1 cellular context compared by ENCODE assay signal in genomic region chr20:20710847-20711315, GRCh38.
TF ChIP-seq lines count a peak whose summit lies in the region.

No MANE protein-coding gene starts in this region.

TF ChIP-seq in HepG2, 621 proteins besides CTCF, POLR2A, EP300 and RAD21 (continued from another document and continues in another):
- TF ChIP-seq ZNF609 (CRISPR knock-in tag; IDR thresholded peaks at IDR 0.05; ENCODE audit: borderline replicate concordance) (no peak), ZC3H13 (CRISPR knock-in tag; IDR thresholded peaks at IDR 0.05) (no peak), ZNF878 (CRISPR knock-in tag; IDR thresholded peaks at IDR 0.05) (peak; percentile 71; the same call in 1 of the 2 replicates), ZNF713 (CRISPR knock-in tag; IDR thresholded peaks at IDR 0.05) (no peak), SMC3 (IDR thresholded peaks at IDR 0.05; ENCODE audit: low read length) (peak; percentile 70), ZNF775 (CRISPR knock-in tag; IDR thresholded peaks at IDR 0.05; ENCODE audit: borderline replicate concordance) (no peak), ZMYM4 (CRISPR knock-in tag; IDR thresholded peaks at IDR 0.05) (0 out of 2 replicates have a peak, but pooled peaks have one; percentile 42), FOXK2 (IDR thresholded peaks at IDR 0.05) (no peak), RERE (CRISPR knock-in tag; IDR thresholded peaks at IDR 0.05; ENCODE audit: low read depth) (no peak), FOXO1 (CRISPR knock-in tag; IDR thresholded peaks at IDR 0.05) (peak; percentile 80), ZFP90 (CRISPR knock-in tag; IDR thresholded peaks at IDR 0.05; ENCODE audit: borderline replicate concordance) (no peak), PITX1 (CRISPR knock-in tag; IDR thresholded peaks at IDR 0.05) (peak; percentile 63; the same call in 1 of the 2 replicates), FOXP1 (IDR thresholded peaks at IDR 0.05) (peak; percentile 33; the same call in 1 of the 2 replicates), FOXP1 (CRISPR knock-in tag; IDR thresholded peaks at IDR 0.05) (peak; percentile 90), ZNF564 (CRISPR knock-in tag; IDR thresholded peaks at IDR 0.05) (no peak), NR1H2 (CRISPR knock-in tag; IDR thresholded peaks at IDR 0.05; ENCODE audit: borderline replicate concordance, low read depth) (no peak), ZFP36L1 (CRISPR knock-in tag; IDR thresholded peaks at IDR 0.05) (no peak), ZNF800 (CRISPR knock-in tag; IDR thresholded peaks at IDR 0.05) (no peak), BRCA1 (CRISPR knock-in tag; IDR thresholded peaks at IDR 0.05) (no peak), ZNF576 (CRISPR knock-in tag; IDR thresholded peaks at IDR 0.05) (no peak), KDM1A (CRISPR knock-in tag; IDR thresholded peaks at IDR 0.05) (0 out of 2 replicates have a peak, but pooled peaks have one; percentile 38), ZSCAN5A (CRISPR knock-in tag; IDR thresholded peaks at IDR 0.05; ENCODE audit: borderline replicate concordance) (no peak), RARG (CRISPR knock-in tag; IDR thresholded peaks at IDR 0.05; ENCODE audit: low read depth) (no peak), SMYD3 (CRISPR knock-in tag; IDR thresholded peaks at IDR 0.05) (no peak), ZNF816 (CRISPR knock-in tag; IDR thresholded peaks at IDR 0.05; ENCODE audit: borderline replicate concordance) (no peak), ZNF567 (CRISPR knock-in tag; IDR thresholded peaks at IDR 0.05; ENCODE audit: borderline replicate concordance) (0 out of 2 replicates have a peak, but pooled peaks have one; percentile 8), ZNF136 (CRISPR knock-in tag; IDR thresholded peaks at IDR 0.05; ENCODE audit: low read depth) (no peak), ZNF616 (CRISPR knock-in tag; IDR thresholded peaks at IDR 0.05; ENCODE audit: low read depth) (no peak), ELK4 (CRISPR knock-in tag; IDR thresholded peaks at IDR 0.05; ENCODE audit: borderline replicate concordance) (no peak), JUND (CRISPR knock-in tag; IDR thresholded peaks at IDR 0.05) (no peak), SPEN (CRISPR knock-in tag; IDR thresholded peaks at IDR 0.05; ENCODE audit: low read depth) (no peak), TBL1XR1 (IDR thresholded peaks at IDR 0.05; ENCODE audit: borderline replicate concordance, low read length, partially characterized antibody) (peak; percentile 8), ETS1 (CRISPR knock-in tag; IDR thresholded peaks at IDR 0.05) (no peak), ZNF598 (CRISPR knock-in tag; IDR thresholded peaks at IDR 0.05; ENCODE audit: borderline replicate concordance) (no peak), MEIS1 (CRISPR knock-in tag; IDR thresholded peaks at IDR 0.05; ENCODE audit: borderline replicate concordance) (no peak), ZNF20 (CRISPR knock-in tag; IDR thresholded peaks at IDR 0.05) (no peak), ZKSCAN8 (CRISPR knock-in tag; IDR thresholded peaks at IDR 0.05; ENCODE audit: borderline replicate concordance) (peak; percentile 65; the same call in 1 of the 2 replicates), ARHGAP35 (CRISPR knock-in tag; IDR thresholded peaks at IDR 0.05; ENCODE audit: borderline replicate concordance) (no peak), JARID2 (CRISPR knock-in tag; IDR thresholded peaks at IDR 0.05; ENCODE audit: insufficient replicate concordance) (no peak), ZNF703 (CRISPR knock-in tag; IDR thresholded peaks at IDR 0.05; ENCODE audit: borderline replicate concordance) (no peak), PHB2 (IDR thresholded peaks at IDR 0.05; ENCODE audit: partially characterized antibody) (no peak), ZNF282 (IDR thresholded peaks at IDR 0.05; ENCODE audit: partially characterized antibody) (no peak), TARDBP (CRISPR knock-in tag; IDR thresholded peaks at IDR 0.05) (peak; percentile 29; the same call in 1 of the 2 replicates), ZNF224 (CRISPR knock-in tag; IDR thresholded peaks at IDR 0.05) (no peak), NFE2L1 (CRISPR knock-in tag; IDR thresholded peaks at IDR 0.05; ENCODE audit: borderline replicate concordance) (no peak), ZNF720 (CRISPR knock-in tag; IDR thresholded peaks at IDR 0.05) (no peak), MAFG (CRISPR knock-in tag; IDR thresholded peaks at IDR 0.05) (no peak), MAX (IDR thresholded peaks at IDR 0.05) (peak; percentile 78), CBX5 (CRISPR knock-in tag; IDR thresholded peaks at IDR 0.05; ENCODE audit: borderline replicate concordance) (no peak), GMEB2 (CRISPR knock-in tag; IDR thresholded peaks at IDR 0.05; ENCODE audit: low read depth) (0 out of 2 replicates have a peak, but pooled peaks have one; percentile 58), ZNF367 (CRISPR knock-in tag; IDR thresholded peaks at IDR 0.05; ENCODE audit: borderline replicate concordance) (no peak), KDM6A (CRISPR knock-in tag; IDR thresholded peaks at IDR 0.05; ENCODE audit: low read depth) (peak; percentile 58), KMT2B (CRISPR knock-in tag; IDR thresholded peaks at IDR 0.05) (peak; percentile 25; the same call in 1 of the 2 replicates), RCOR2 (CRISPR knock-in tag; IDR thresholded peaks at IDR 0.05) (no peak)
